Comparison of ENCODE assay signal across 8 cellular contexts in genomic region chr2:71226391-71226964, GRCh38. TPM values are rescaled to one million over a fixed set of nuclear protein-coding genes. Genes with fewer than 3 reads are reported as not detected.
A peak's percentile ranks its signal among the peaks of the same experiment; 100 is the strongest.
DNase-seq lines count a peak whose midpoint lies in the region; ATAC-seq, FAIRE-seq and TF ChIP-seq lines count a peak whose summit lies in the region.

No MANE protein-coding gene starts in this region.

- H3K27me3 ChIP-seq in RWPE2 (ENCODE audit: insufficient read depth, poor library complexity, severe bottlenecking) (no peaks in the 10 kb centered on the region), brain microvascular endothelial cell (replicated peaks) (no peaks in the 10 kb centered on the region), keratinocyte (ENCODE audit: control insufficient read depth, extremely low read depth, insufficient read depth, low read length) (no peaks in the 10 kb centered on the region)

- no peaks in the 10 kb centered on the region for H4K20me1 ChIP-seq in keratinocyte (ENCODE audit: control insufficient read depth, extremely low read depth, insufficient read depth, low read length)

- H3K36me3 ChIP-seq in RWPE2 (ENCODE audit: low read depth) = no peaks in the 10 kb centered on the region
- H3K36me3 ChIP-seq in brain microvascular endothelial cell (replicated peaks) = no peaks in the 10 kb centered on the region
- H3K36me3 ChIP-seq in keratinocyte (ENCODE audit: control insufficient read depth in 2 of 2, extremely low read depth in 1 of 2, insufficient read depth in 2 of 2, low read length in 2 of 2) = no peaks in the 10 kb centered on the region

- TF ChIP-seq CTCF in A549 (IDR thresholded peaks at IDR 0.05) (peak; percentile 29), RWPE2 (IDR thresholded peaks at IDR 0.05; ENCODE audit: poor library complexity, severe bottlenecking) (peak; percentile 23), brain microvascular endothelial cell (IDR thresholded peaks at IDR 0.05; ENCODE audit: low read depth, low read length, missing control alignments) (no peak), keratinocyte (optimal IDR thresholded peaks at IDR 0.05 in 1 of 3, IDR thresholded peaks at IDR 0.05 in 1 of 3, conservative IDR thresholded peaks at IDR 0.05 in 1 of 3; ENCODE audit: extremely low read depth in 1 of 3, insufficient read depth in 2 of 3, low read length in 3 of 3) (peak in 1 of 3 experiments; percentile 27), GM13976 (IDR thresholded peaks at IDR 0.05; ENCODE audit: borderline replicate concordance, control extremely low read depth, extremely low read depth, insufficient read depth, missing control alignments) (no peak)

- H3K79me2 ChIP-seq in keratinocyte (ENCODE audit: control insufficient read depth, insufficient read depth, low read length) = no peaks in the 10 kb centered on the region

- dilution Hi-C loops in keratinocyte (cut with MboI; ENCODE audit: extremely low pct_ligation_motif_present, low sequenced_read_pairs) = loop anchor here (10.0 kb wide), 1 partner anchor 68 kb away; no protein-coding TSS in a partner anchor

- CTCF ChIA-PET in A549 (lab: Yijun Ruan, JAX) = interaction anchor here (0.9 to 3.3 kb wide), 8 partner anchors 10 to 284 kb away, joined by 3 to 14 read pairs (median 6); partner anchors contain the start of gene ZNF638

- no peak for TF ChIP-seq EP300 in A549 (IDR thresholded peaks at IDR 0.05)

- ATAC-seq in A549 (peak; percentile 35 to 52), GM19023 (IDR thresholded peaks at IDR 0.05; ENCODE audit: unreplicated experiment) (peak; percentile 17), HG03460 (IDR thresholded peaks at IDR 0.05; ENCODE audit: unreplicated experiment) (peak; percentile 13), RWPE2 (ENCODE audit: low read depth) (peak; percentile 25)

- TF ChIP-seq RAD21 in A549 (conservative IDR thresholded peaks at IDR 0.05 in 1 of 2, IDR thresholded peaks at IDR 0.05 in 1 of 2) = 0 out of 5 replicates have a peak, but pooled peaks of 1 of the 2 experiments have one; percentile 15

- H3K9me3 ChIP-seq in A549 = peaks cover 10% of the 10 kb centered on the region; the same call in 2 of the 3 replicates
- no peaks in the 10 kb centered on the region for H3K9me3 ChIP-seq in RWPE2 (ENCODE audit: severe bottlenecking)
- H3K9me3 ChIP-seq in keratinocyte (ENCODE audit: control insufficient read depth, low read depth, low read length) = no peaks in the 10 kb centered on the region

- peak overlapping the region; percentile 90 for H3K4me3 ChIP-seq in A549
- H3K4me3 ChIP-seq in RWPE2 (ENCODE audit: severe bottlenecking) = peak overlapping the region; percentile 61
- H3K4me3 ChIP-seq in brain microvascular endothelial cell (ENCODE audit: low read depth, low read length) = peak overlapping the region; percentile 71
- H3K4me3 ChIP-seq in keratinocyte (ENCODE audit: control insufficient read depth in 2 of 3, extremely low read depth in 1 of 3, insufficient read depth in 2 of 3, low read depth in 1 of 3, low read length in 3 of 3) = peak overlapping the region; percentile 68 to 88 (median 72)

- peak overlapping the region; percentile 65 to 87 for H3K27ac ChIP-seq in A549
- no peak overlapping the region for H3K27ac ChIP-seq in RWPE2 (ENCODE audit: poor library complexity, severe bottlenecking)
- no peak overlapping the region for H3K27ac ChIP-seq in brain microvascular endothelial cell
- peak overlapping the region; percentile 25 for H3K27ac ChIP-seq in keratinocyte (ENCODE audit: control insufficient read depth, insufficient read depth, low read length)

- in situ Hi-C loops in brain microvascular endothelial cell (cut with HindIII; ENCODE audit: low pct_ligation_motif_present, low sequenced_read_pairs) (no loop called here), GM13976 (cut with MboI; ENCODE audit: low sequenced_read_pairs, unreplicated experiment) (no loop called here)

- 3% methylated on average over 23 of the region's 46 CpGs for WGBS in A549 (ENCODE audit: missing lambda C conversion rate)

- DNase-seq in A549 (ENCODE audit: low read depth in 1 of 2, low spot score in 1 of 2) = no peak
- no peak for DNase-seq in RWPE2 (ENCODE audit: low spot score)
- no peak for DNase-seq in brain microvascular endothelial cell
- DNase-seq in keratinocyte (ENCODE audit: low read depth, low spot score) = no peak
- peak; percentile 46 for DNase-seq in stimulated activated CD4-positive, alpha-beta T cell treated with anti-CD3 and anti-CD28 coated beads, Interleukin-15, amount 100 ng/mL, for 24 hours
- DNase-seq in GM13976 (ENCODE audit: low spot score) = no peak

- peak overlapping the region; percentile 66 for H3K9ac ChIP-seq in keratinocyte (ENCODE audit: control insufficient read depth, extremely low read depth, insufficient read depth, low read length)

- H3K4me2 ChIP-seq in A549 = peak overlapping the region; percentile 99
- H3K4me2 ChIP-seq in keratinocyte (ENCODE audit: control insufficient read depth, extremely low read depth, insufficient read depth, low read depth, low read length) = peak overlapping the region; percentile 62

- H2AFZ ChIP-seq in keratinocyte (ENCODE audit: control insufficient read depth, low read length) = peak overlapping the region; percentile 100

- TF ChIP-seq POLR2A in A549 (IDR thresholded peaks at IDR 0.05; ENCODE audit: low read length) = no peak

- no peak for FAIRE-seq in A549 (lab: Jason Lieb, UNC)
- FAIRE-seq in keratinocyte (lab: Jason Lieb, UNC) = no peak

- H3K4me1 ChIP-seq in A549 (peaks cover 5% of the 10 kb centered on the region; the same call in 1 of the 3 replicates), RWPE2 (ENCODE audit: insufficient read depth, poor library complexity, severe bottlenecking) (peaks cover 4% of the 10 kb centered on the region), keratinocyte (ENCODE audit: control insufficient read depth, extremely low read depth, insufficient read depth, low read length) (peaks cover 6% of the 10 kb centered on the region)

- no peaks in the 10 kb centered on the region for H3K9me1 ChIP-seq in keratinocyte (ENCODE audit: control insufficient read depth, extremely low read depth, insufficient read depth, low read length)

- POLR2A ChIA-PET in A549 (lab: Yijun Ruan, JAX) = interaction anchor here (0.6 to 1.8 kb wide), 6 partner anchors 10 to 159 kb away, joined by 3 to 12 read pairs (median 6); partner anchors contain the start of genes MPHOSPH10 and ZNF638

TF ChIP-seq in A549, 52 proteins besides CTCF, POLR2A, EP300 and RAD21:
- TF ChIP-seq TP53 (CRISPR knock-in tag; IDR thresholded peaks at IDR 0.05) = no peak
- TF ChIP-seq RNF2 (IDR thresholded peaks at IDR 0.05; ENCODE audit: borderline replicate concordance, low read depth) = 0 out of 2 replicates have a peak, but pooled peaks have one; percentile 36
- peak; percentile 47; the same call in 1 of the 2 replicates for TF ChIP-seq PHF8 (IDR thresholded peaks at IDR 0.05; ENCODE audit: borderline replicate concordance, low read depth)

RNA-seq across cellular contexts. Expression of gene PAIP2B, which starts 0.4 kb away (rescaled TPM):
- polyA plus RNA-seq in A549 (2011; rRNA removed) (0.84 and 0.94 TPM in 2 replicates), A549 (2017; fragmentation: RNase III; extraction: RNeasy Plus Mini Kit Qiagen cat#74134 plus additional on column Dnase treatment) (0.54 to 0.70 TPM (median 0.61 TPM) in 3 replicates), keratinocyte (0.99 to 1.7 TPM (median 1.4 TPM) in 3 replicates)
- 0.19 and 0.21 TPM in 2 replicates for polyA plus RNA-seq in A549 (2012; cell fraction: cytosol; rRNA removed)
- 0.05 and 0.13 TPM in 2 replicates for polyA plus RNA-seq in A549 (2012; cell fraction: nucleus; rRNA removed)
- 0.63 and 0.66 TPM in 2 replicates for polyA minus RNA-seq in A549 (2011; rRNA and poly(A)+ RNA removed)
- 2.0 TPM for polyA plus RNA-seq in keratinocyte (2011; ENCODE audit: low read depth)
- polyA plus RNA-seq in keratinocyte (2011; cell fraction: cytosol; rRNA removed) = 0.83 and 1.5 TPM in 2 replicates
- polyA plus RNA-seq in keratinocyte (2011; cell fraction: nucleus; rRNA removed) = 1.2 and 1.3 TPM in 2 replicates
- 1.2 and 3.2 TPM in 2 replicates for polyA plus RNA-seq in keratinocyte (2012; ENCODE audit: low replicate concordance)
- 0.66 to 2.6 TPM (median 2.4 TPM) in 3 replicates for polyA minus RNA-seq in keratinocyte
- 1.7 TPM for polyA minus RNA-seq in keratinocyte (2011; cell fraction: cytosol; rRNA and poly(A)+ RNA removed)
- polyA minus RNA-seq in keratinocyte (2011; cell fraction: nucleus; rRNA and poly(A)+ RNA removed) = 0.63 and 1.6 TPM in 2 replicates

Comparison
In these comparisons a context has a peak if more than half of its experiments do, and no peak if none do; other contexts are left out.
1. H3K27ac ChIP-seq: peak in A549 (2 of 2) and keratinocyte (single experiment); none in RWPE2 (single experiment) and brain microvascular endothelial cell (single experiment).
2. CTCF ChIP-seq: peak in A549 (single experiment) and RWPE2 (single experiment); none in brain microvascular endothelial cell (single experiment) and GM13976 (single experiment).
3. Peak in every context shown above with its lines, with median percentiles within 50 percentile points of each other: ATAC-seq and H3K4me3 ChIP-seq.